ENCODE assay signal across 19 cellular contexts in the genomic region with DNA sequence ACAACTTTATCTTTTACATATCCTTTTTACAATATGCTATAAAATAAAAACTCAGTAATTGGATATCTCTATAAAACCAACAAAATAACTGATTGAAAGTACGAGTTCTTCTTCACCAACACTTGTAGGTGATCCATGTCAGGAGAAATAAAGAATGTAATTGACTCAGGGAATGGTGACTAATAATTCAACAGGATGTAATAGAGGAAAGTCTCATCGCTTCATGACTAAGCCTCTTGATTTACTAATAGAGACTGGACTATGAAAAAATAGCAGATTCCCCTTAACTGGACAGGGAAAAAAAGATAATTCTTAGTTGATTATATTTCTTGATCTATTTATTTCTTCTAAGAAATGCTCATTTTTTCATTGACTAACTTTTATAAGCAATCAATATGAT.
DNase-seq lines count a peak whose midpoint lies in the region; ATAC-seq and TF ChIP-seq lines count a peak whose summit lies in the region.
"Had no signal": no experiment of that assay in that cellular context is flagged by ENCODE, and none has a peak within 500 bp of the region (broad histone marks: within the 10 kb centered on the region; RNA-seq: fewer than 3 reads in every experiment).

No MANE protein-coding gene starts in this region.

- H3K27ac ChIP-seq in PC-3 (ENCODE audit: low read length) (peak overlapping the region; percentile 74), epithelial cell of prostate (peak overlapping the region; percentile 25)
- H3K27ac ChIP-seq: dorsolateral prefrontal cortex had no signal

- peaks cover 25% of the 10 kb centered on the region for H3K9me3 Mint-ChIP-seq in activated naive CD8-positive, alpha-beta T cell treated with anti-CD3 and anti-CD28 coated beads for 36 hours
- peaks cover 80% of the 10 kb centered on the region for H3K9me3 Mint-ChIP-seq in WTC11
- peaks cover 30 to 48% of the 10 kb centered on the region in 2 donors for H3K9me3 Mint-ChIP-seq in stimulated activated naive CD8-positive, alpha-beta T cell treated with anti-CD3 and anti-CD28 coated beads, Interleukin-15, amount 100 ng/mL, for 72 hours

- peaks cover 23% of the 10 kb centered on the region for H3K4me1 ChIP-seq in PC-3 (ENCODE audit: insufficient read depth, low read length)

- intact Hi-C loops in PC-3 (cut with micrococcal nuclease): loop anchor here (1.0 to 5.0 kb wide), 5 partner anchors 50 to 507 kb away; a partner anchor contains a TSS

- POLR2A ChIA-PET in PC-3 (lab: Charles Lee; ENCODE audit: unreplicated experiment): no interaction called here
- POLR2A ChIA-PET in WTC11 (lab: Charles Lee): no interaction called here

- 0 out of 2 replicates have a peak, but pooled peaks cover 11% of the 10 kb centered on the region for H3K9me3 ChIP-seq in PC-3 (ENCODE audit: low read length)

- H3K9me2 ChIP-seq in PC-3 (replicated peaks; ENCODE audit: low read length): no peaks in the 10 kb centered on the region

- no peak overlapping the region for H2AFZ ChIP-seq in PC-3 (ENCODE audit: low read length)

- H3K9ac ChIP-seq in PC-3 (ENCODE audit: low read length): peak overlapping the region; percentile 4

- no peaks in the 10 kb centered on the region for H3K79me2 ChIP-seq in PC-3 (ENCODE audit: low read length)

- ATAC-seq in PC-3 (peak; percentile 84), WTC11 (no peak)
- no peak for ATAC-seq in stimulated activated naive CD8-positive, alpha-beta T cell treated with anti-CD3 and anti-CD28 coated beads, Interleukin-15, amount 100 ng/mL, for 72 hours
- ATAC-seq: T-cell had no signal

- DNase-seq in DMS53 treated with DMSO at 0.1 percent for 48 hours (lab: John Stamatoyannopoulos, UW; ENCODE audit: unreplicated experiment): peak; percentile 15
- DNase-seq in PC-3: peak; percentile 94
- DNase-seq in epithelial cell of prostate (ENCODE audit: low read depth, low spot score): peak; percentile 39
- peak; percentile 28 for DNase-seq in non-pigmented ciliary epithelial cell (ENCODE audit: low read depth)
- no peak for DNase-seq in activated naive CD8-positive, alpha-beta T cell treated with anti-CD3 and anti-CD28 coated beads for 36 hours
- no peak for DNase-seq in NCI-H2227 (lab: John Stamatoyannopoulos, UW; ENCODE audit: unreplicated experiment)
- DNase-seq in WTC11 (ENCODE audit: low spot score): no peak
- DNase-seq in stimulated activated naive CD8-positive, alpha-beta T cell treated with anti-CD3 and anti-CD28 coated beads, Interleukin-15, amount 100 ng/mL, for 72 hours: no peak
- DNase-seq: activated B cell treated with CpG ODN at 0.5 μM for 24 hours; activated gamma-delta T cell treated with Interleukin-2 at 50 U/mL for 16 hours; dorsolateral prefrontal cortex; MG63; NCI-H1930; NCI-H774; stimulated activated CD4-positive, alpha-beta T cell treated with anti-CD3 and anti-CD28 coated beads, Interleukin-15, amount 100 ng/mL, for 24 hours; substantia nigra; T-cell had no signal

- no peak for TF ChIP-seq CTCF in PC-3 (conservative IDR thresholded peaks at IDR 0.05; ENCODE audit: low read depth, low read length)
- TF ChIP-seq CTCF in WTC11 (IDR thresholded peaks at IDR 0.05): no peak

- H4K20me1 ChIP-seq in PC-3 (ENCODE audit: low read length): no peaks in the 10 kb centered on the region

- no peaks in the 10 kb centered on the region for H3K4me1 Mint-ChIP-seq in activated naive CD8-positive, alpha-beta T cell treated with anti-CD3 and anti-CD28 coated beads for 36 hours
- no peaks in the 10 kb centered on the region for H3K4me1 Mint-ChIP-seq in WTC11
- H3K4me1 Mint-ChIP-seq in stimulated activated naive CD8-positive, alpha-beta T cell treated with anti-CD3 and anti-CD28 coated beads, Interleukin-15, amount 100 ng/mL, for 72 hours: no peaks in the 10 kb centered on the region
- H3K4me1 Mint-ChIP-seq: activated B cell treated with CpG ODN at 0.5 μM for 24 hours, nephron, T-cell had no signal

- H3F3A ChIP-seq in PC-3 (ENCODE audit: low read length, unreplicated experiment): peaks cover 9% of the 10 kb centered on the region

- no peaks in the 10 kb centered on the region for H3K27me3 Mint-ChIP-seq in activated naive CD8-positive, alpha-beta T cell treated with anti-CD3 and anti-CD28 coated beads for 36 hours
- H3K27me3 Mint-ChIP-seq in WTC11 (ENCODE audit: low read depth): no peaks in the 10 kb centered on the region
- H3K27me3 Mint-ChIP-seq in stimulated activated naive CD8-positive, alpha-beta T cell treated with anti-CD3 and anti-CD28 coated beads, Interleukin-15, amount 100 ng/mL, for 72 hours: no peaks in the 10 kb centered on the region
- H3K27me3 Mint-ChIP-seq: activated B cell treated with CpG ODN at 0.5 μM for 24 hours, T-cell had no signal

- CTCF ChIA-PET in PC-3 (lab: Charles Lee): no interaction called here
- CTCF ChIA-PET in WTC11 (lab: Charles Lee): no interaction called here

- H3K36me3 ChIP-seq in PC-3 (ENCODE audit: low read depth, low read length): peaks cover 5% of the 10 kb centered on the region
- H3K36me3 ChIP-seq: MG63 had no signal

- peak overlapping the region; percentile 42 for H3K4me2 ChIP-seq in PC-3 (ENCODE audit: low read length)

- no TSS peak for BruUV-seq in PC-3 (replicated peaks; lab: Mats Ljungman, UMichigan)

- no peak overlapping the region for H3K4me3 ChIP-seq in PC-3 (ENCODE audit: low read length)
- H3K4me3 ChIP-seq: dorsolateral prefrontal cortex, lung, MG63 had no signal

- H3K36me3 Mint-ChIP-seq in activated naive CD8-positive, alpha-beta T cell treated with anti-CD3 and anti-CD28 coated beads for 36 hours: peaks cover 6% of the 10 kb centered on the region
- H3K36me3 Mint-ChIP-seq in WTC11: peaks cover 44% of the 10 kb centered on the region

- H3K27ac Mint-ChIP-seq in activated naive CD8-positive, alpha-beta T cell treated with anti-CD3 and anti-CD28 coated beads for 36 hours: no peak overlapping the region
- H3K27ac Mint-ChIP-seq in WTC11: no peak overlapping the region
- no peak overlapping the region for H3K27ac Mint-ChIP-seq in stimulated activated naive CD8-positive, alpha-beta T cell treated with anti-CD3 and anti-CD28 coated beads, Interleukin-15, amount 100 ng/mL, for 72 hours
- H3K27ac Mint-ChIP-seq: activated B cell treated with CpG ODN at 0.5 μM for 24 hours, nephron, T-cell had no signal

- H3K27me3 ChIP-seq in PC-3 (ENCODE audit: low read length): no peaks in the 10 kb centered on the region
- H3K27me3 ChIP-seq: MG63 had no signal

- no peak overlapping the region for H3K4me3 Mint-ChIP-seq in activated naive CD8-positive, alpha-beta T cell treated with anti-CD3 and anti-CD28 coated beads for 36 hours
- H3K4me3 Mint-ChIP-seq in WTC11: no peak overlapping the region
- no peak overlapping the region for H3K4me3 Mint-ChIP-seq in stimulated activated naive CD8-positive, alpha-beta T cell treated with anti-CD3 and anti-CD28 coated beads, Interleukin-15, amount 100 ng/mL, for 72 hours
- H3K4me3 Mint-ChIP-seq: activated B cell treated with CpG ODN at 0.5 μM for 24 hours, nephron, T-cell had no signal

TF ChIP-seq in WTC11, 78 proteins besides CTCF, POLR2A, EP300 and RAD21:
- TF ChIP-seq, protein P1, sequence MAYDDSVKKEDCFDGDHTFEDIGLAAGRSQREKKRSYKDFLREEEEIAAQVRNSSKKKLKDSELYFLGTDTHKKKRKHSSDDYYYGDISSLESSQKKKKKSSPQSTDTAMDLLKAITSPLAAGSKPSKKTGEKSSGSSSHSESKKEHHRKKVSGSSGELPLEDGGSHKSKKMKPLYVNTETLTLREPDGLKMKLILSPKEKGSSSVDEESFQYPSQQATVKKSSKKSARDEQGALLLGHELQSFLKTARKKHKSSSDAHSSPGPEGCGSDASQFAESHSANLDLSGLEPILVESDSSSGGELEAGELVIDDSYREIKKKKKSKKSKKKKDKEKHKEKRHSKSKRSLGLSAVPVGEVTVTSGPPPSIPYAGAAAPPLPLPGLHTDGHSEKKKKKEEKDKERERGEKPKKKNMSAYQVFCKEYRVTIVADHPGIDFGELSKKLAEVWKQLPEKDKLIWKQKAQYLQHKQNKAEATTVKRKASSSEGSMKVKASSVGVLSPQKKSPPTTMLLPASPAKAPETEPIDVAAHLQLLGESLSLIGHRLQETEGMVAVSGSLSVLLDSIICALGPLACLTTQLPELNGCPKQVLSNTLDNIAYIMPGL (CRISPR knock-in tag; IDR thresholded peaks at IDR 0.05): no peak
- no peak for TF ChIP-seq MYBL2 (CRISPR knock-in tag; IDR thresholded peaks at IDR 0.05)

Comparison
In these comparisons a context has a peak if more than half of its experiments do, and no peak if none do; other contexts are left out.
1. DNase-seq: peak in DMS53 treated with DMSO at 0.1 percent for 48 hours (single experiment), PC-3 (single experiment), epithelial cell of prostate (single experiment) and non-pigmented ciliary epithelial cell (single experiment); none in activated naive CD8-positive, alpha-beta T cell treated with anti-CD3 and anti-CD28 coated beads for 36 hours (single experiment), NCI-H2227 (single experiment), WTC11 (single experiment) and stimulated activated naive CD8-positive, alpha-beta T cell treated with anti-CD3 and anti-CD28 coated beads, Interleukin-15, amount 100 ng/mL, for 72 hours (0 of 2).